In the genomic region with DNA sequence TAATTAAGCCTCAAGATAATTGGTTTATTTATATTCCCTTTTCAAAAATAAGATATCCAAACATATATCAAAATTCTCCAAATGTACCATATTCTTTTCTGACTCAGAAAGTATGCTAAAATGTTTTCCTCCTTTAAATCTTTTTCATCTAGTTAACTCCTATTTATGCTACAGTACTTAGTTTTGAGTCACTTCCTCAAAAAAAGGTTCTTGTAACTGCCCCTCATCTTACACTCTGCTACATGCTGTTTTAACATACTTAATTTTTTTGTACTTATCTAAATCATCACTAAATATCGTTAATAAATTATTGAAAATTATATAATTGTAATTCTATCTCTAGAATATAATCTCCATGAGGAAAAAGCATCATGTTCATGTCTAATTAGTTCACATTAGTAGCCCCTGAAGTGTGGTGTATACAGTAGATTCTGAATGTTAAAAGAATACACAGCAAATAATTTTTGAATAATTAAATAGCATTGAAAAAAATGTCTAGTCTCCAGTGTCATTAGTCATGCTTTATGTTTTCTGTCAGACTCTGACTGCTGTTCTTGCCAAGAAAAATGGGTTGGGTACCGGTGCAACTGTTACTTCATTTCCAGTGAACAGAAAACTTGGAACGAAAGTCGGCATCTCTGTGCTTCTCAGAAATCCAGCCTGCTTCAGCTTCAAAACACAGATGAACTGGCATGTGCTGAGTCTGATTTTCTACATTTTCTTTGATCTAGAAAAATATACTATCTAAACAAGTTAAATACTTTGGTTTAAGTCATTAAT, we compare ENCODE assay signal across 15 cellular contexts. TPM values are rescaled to one million over a fixed set of nuclear protein-coding genes. Genes with fewer than 3 reads are reported as not detected.
DNase-seq lines count a peak whose midpoint lies in the region; ATAC-seq, FAIRE-seq and TF ChIP-seq lines count a peak whose summit lies in the region.
"Had no signal": no experiment of that assay in that cellular context is flagged by ENCODE, and none has a peak within 500 bp of the region (broad histone marks: within the 10 kb centered on the region; RNA-seq: fewer than 3 reads in every experiment).

No MANE protein-coding gene starts in this region.

- no peak overlapping the region for H3K27ac ChIP-seq in K562 (ENCODE audit: extremely low read depth, low read depth, low read length)
- no peak overlapping the region for H3K27ac ChIP-seq in kidney (ENCODE audit: low read depth in 2 of 2, low read length in 2 of 2)

- FAIRE-seq in K562 (lab: Jason Lieb, UNC): no peak
- peak; percentile 29 for FAIRE-seq in kidney (lab: Jason Lieb, UNC)
- FAIRE-seq: RCC 7860 had no signal

- POLR2A ChIA-PET in K562 (lab: Yijun Ruan, JAX): no interaction called here

- H3K4me1 ChIP-seq in K562 (replicated peaks in 1 of 2; ENCODE audit: control insufficient read depth in 2 of 2, insufficient read depth in 2 of 2, low read length in 2 of 2): no peaks in the 10 kb centered on the region
- H3K4me1 ChIP-seq in kidney (ENCODE audit: control insufficient read depth in 1 of 2, insufficient read depth in 1 of 2, low read depth in 1 of 2, low read length in 2 of 2): no peaks in the 10 kb centered on the region

- H3K36me3 ChIP-seq in K562 (ENCODE audit: control insufficient read depth, insufficient read depth, low read length) (no peaks in the 10 kb centered on the region), kidney (ENCODE audit: control insufficient read depth in 1 of 2, insufficient read depth in 2 of 2, low read length in 2 of 2) (no peaks in the 10 kb centered on the region)

- H4K20me1 ChIP-seq in K562 (replicated peaks; ENCODE audit: control insufficient read depth, insufficient read depth, low read length): no peaks in the 10 kb centered on the region

- 0 out of 2 replicates have a peak overlapping the region, but pooled peaks have one; percentile 19 for H2AFZ ChIP-seq in K562 (ENCODE audit: low read depth, low read length)

- TF ChIP-seq EP300 in K562 (IDR thresholded peaks at IDR 0.05; ENCODE audit: low read length): no peak

- intact Hi-C loops in K562 (cut with micrococcal nuclease): no loop called here
- intact Hi-C loops in kidney (cut with DNase I): no loop called here

- TF ChIP-seq CTCF in K562 (IDR thresholded peaks at IDR 0.05 in 2 of 3, conservative IDR thresholded peaks at IDR 0.05 in 1 of 3; ENCODE audit: insufficient read depth in 2 of 3, low read depth in 1 of 3, low read length in 3 of 3) (no peak), kidney (IDR thresholded peaks at IDR 0.05; ENCODE audit: borderline replicate concordance, extremely low read depth, insufficient read depth) (no peak)

- H3K9ac ChIP-seq in K562 (ENCODE audit: insufficient read depth in 1 of 2, low read depth in 2 of 2, low read length in 2 of 2): no peak overlapping the region
- H3K9ac ChIP-seq in kidney (ENCODE audit: low read length in 2 of 2): no peak overlapping the region

- no peak for TF ChIP-seq RAD21 in K562 (CRISPR knock-in tag; conservative IDR thresholded peaks at IDR 0.05 in 1 of 2, IDR thresholded peaks at IDR 0.05 in 1 of 2)

- in situ Hi-C loops in K562 (cut with MboI): no loop called here

- WGBS in K562 (ENCODE audit: insufficient coverage, low coverage, missing lambda C conversion rate): 20% methylated on average over 4 of the region's 4 CpGs

- H3K4me3 ChIP-seq in K562 (no peak overlapping the region), kidney (ENCODE audit: low read length in 2 of 2) (no peak overlapping the region)

- BruUV-seq in K562 (replicated peaks; lab: Mats Ljungman, UMichigan): no TSS peak

- TF ChIP-seq POLR2A in K562 (conservative IDR thresholded peaks at IDR 0.05): no peak

- no peaks in the 10 kb centered on the region for H3K79me2 ChIP-seq in K562 (ENCODE audit: control insufficient read depth, insufficient read depth, low read length)

- no peak for ATAC-seq in K562
- ATAC-seq: activated CD4-positive, alpha-beta T cell treated with anti-CD3 and anti-CD28 coated beads for 36 hours had no signal

- DNase-seq in Ammon's horn (ENCODE audit: low spot score): peak; percentile 22
- peak; percentile 8 for DNase-seq in HPDE6-E6E7 (ENCODE audit: extremely low spot score)
- DNase-seq in K562 (ENCODE audit: extremely low read depth in 1 of 4, low spot score in 3 of 4): no peak
- DNase-seq in kidney: no peak
- DNase-seq in A172 (ENCODE audit: low spot score): no peak
- DNase-seq in DMS 273 treated with DMSO at 0.1 percent for 48 hours (lab: John Stamatoyannopoulos, UW): no peak
- DNase-seq in T1000 (lab: John Stamatoyannopoulos, UW): no peak
- DNase-seq: activated CD4-positive, alpha-beta T cell treated with anti-CD3 and anti-CD28 coated beads for 36 hours; aorta; COR-L47; GOT3; naive B cell; NCI-H1436 treated with DMSO at 0.1 percent for 48 hours had no signal

- CTCF ChIA-PET in K562 (lab: Yijun Ruan, JAX; ENCODE audit: low intra/inter-chr PET ratio): no interaction called here

- no peak overlapping the region for H3K4me2 ChIP-seq in K562 (ENCODE audit: insufficient read depth, low read length)

- no peaks in the 10 kb centered on the region for H3K9me1 ChIP-seq in K562 (ENCODE audit: control insufficient read depth, insufficient read depth, low read length)

- H3K9me3 ChIP-seq in K562 (replicated peaks; ENCODE audit: control insufficient read depth, insufficient read depth, low read depth, low read length) (no peaks in the 10 kb centered on the region), kidney (ENCODE audit: control insufficient read depth in 1 of 2, low read length in 2 of 2) (no peaks in the 10 kb centered on the region)

- no peaks in the 10 kb centered on the region for H3K27me3 ChIP-seq in K562 (ENCODE audit: control insufficient read depth in 2 of 2, insufficient read depth in 2 of 2, low read length in 2 of 2)

TF ChIP-seq in K562, 482 proteins besides CTCF, POLR2A, EP300 and RAD21:
- TF ChIP-seq ZNF76 (CRISPR knock-in tag; IDR thresholded peaks at IDR 0.05; ENCODE audit: borderline replicate concordance) (no peak), FOXA3 (CRISPR knock-in tag; conservative IDR thresholded peaks at IDR 0.05 in 1 of 2, IDR thresholded peaks at IDR 0.05 in 1 of 2) (no peak), RBM15 (IDR thresholded peaks at IDR 0.05; ENCODE audit: insufficient read depth, low read length) (no peak), ZFP30 (CRISPR knock-in tag; IDR thresholded peaks at IDR 0.05; ENCODE audit: borderline replicate concordance) (no peak), E2F3 (CRISPR knock-in tag; IDR thresholded peaks at IDR 0.05) (no peak), ZFP1 (CRISPR knock-in tag; IDR thresholded peaks at IDR 0.05) (no peak), SMAD4 (CRISPR knock-in tag; conservative IDR thresholded peaks at IDR 0.05) (no peak), HNRNPUL1 (IDR thresholded peaks at IDR 0.05; ENCODE audit: low read length) (no peak), STAT5A (IDR thresholded peaks at IDR 0.05; ENCODE audit: borderline replicate concordance, low read length) (no peak), ZKSCAN3 (CRISPR knock-in tag; IDR thresholded peaks at IDR 0.05) (no peak), ELF4 (CRISPR knock-in tag; IDR thresholded peaks at IDR 0.05) (no peak), CBFB (CRISPR knock-in tag; IDR thresholded peaks at IDR 0.05) (no peak), HMGN3 (IDR thresholded peaks at IDR 0.05; ENCODE audit: borderline replicate concordance, extremely low read depth, insufficient read length, low read depth, low read length) (no peak), STAG1 (CRISPR knock-in tag; IDR thresholded peaks at IDR 0.05; ENCODE audit: borderline replicate concordance) (no peak)
- TF ChIP-seq, protein P1, sequence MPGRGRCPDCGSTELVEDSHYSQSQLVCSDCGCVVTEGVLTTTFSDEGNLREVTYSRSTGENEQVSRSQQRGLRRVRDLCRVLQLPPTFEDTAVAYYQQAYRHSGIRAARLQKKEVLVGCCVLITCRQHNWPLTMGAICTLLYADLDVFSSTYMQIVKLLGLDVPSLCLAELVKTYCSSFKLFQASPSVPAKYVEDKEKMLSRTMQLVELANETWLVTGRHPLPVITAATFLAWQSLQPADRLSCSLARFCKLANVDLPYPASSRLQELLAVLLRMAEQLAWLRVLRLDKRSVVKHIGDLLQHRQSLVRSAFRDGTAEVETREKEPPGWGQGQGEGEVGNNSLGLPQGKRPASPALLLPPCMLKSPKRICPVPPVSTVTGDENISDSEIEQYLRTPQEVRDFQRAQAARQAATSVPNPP (IDR thresholded peaks at IDR 0.05; ENCODE audit: borderline replicate concordance, insufficient read depth, insufficient read length): no peak
- TF ChIP-seq, protein P2, sequence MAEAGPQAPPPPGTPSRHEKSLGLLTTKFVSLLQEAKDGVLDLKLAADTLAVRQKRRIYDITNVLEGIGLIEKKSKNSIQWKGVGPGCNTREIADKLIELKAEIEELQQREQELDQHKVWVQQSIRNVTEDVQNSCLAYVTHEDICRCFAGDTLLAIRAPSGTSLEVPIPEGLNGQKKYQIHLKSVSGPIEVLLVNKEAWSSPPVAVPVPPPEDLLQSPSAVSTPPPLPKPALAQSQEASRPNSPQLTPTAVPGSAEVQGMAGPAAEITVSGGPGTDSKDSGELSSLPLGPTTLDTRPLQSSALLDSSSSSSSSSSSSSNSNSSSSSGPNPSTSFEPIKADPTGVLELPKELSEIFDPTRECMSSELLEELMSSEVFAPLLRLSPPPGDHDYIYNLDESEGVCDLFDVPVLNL (CRISPR knock-in tag; IDR thresholded peaks at IDR 0.05; ENCODE audit: low read depth): no peak

RNA-seq across cellular contexts. Expression of a gene that starts 3.4 kb away (rescaled TPM):
- total RNA-seq in K562 (2011; cell fraction: chromatin; rRNA removed; ENCODE audit: low replicate concordance): 0.11 TPM in 1 of 2 replicates, not detected in the other
- not detected in 2 replicates for total RNA-seq in K562 (2011; cell fraction: nucleolus; rRNA removed)
- 0.15 TPM in 1 of 2 replicates, not detected in the other for total RNA-seq in K562 (2011; cell fraction: nucleoplasm; rRNA removed)
- not detected in 2 replicates for total RNA-seq in K562 (2014; rRNA removed)
- not detected in 2 replicates for total RNA-seq in K562 (2014; rRNA removed; fragmentation: Illumina TruSeq; extraction: Trizol)
- not detected in 2 replicates for total RNA-seq in K562 (2015; rRNA removed; fragmentation: Illumina TruSeq; extraction: Trizol)
- not detected in 2 replicates for total RNA-seq in K562 (2021)
- not detected in 2 replicates for polyA plus RNA-seq in K562 (2011; rRNA removed)
- under 0.01 TPM in 1 of 2 replicates, not detected in the other for polyA plus RNA-seq in K562 (2011; cell fraction: cytosol; rRNA removed)
- polyA plus RNA-seq in K562 (2011; cell fraction: nucleus; rRNA removed): not detected in 2 replicates
- 0.01 TPM in 1 of 2 replicates, not detected in the other for polyA plus RNA-seq in K562 (2012)
- not detected in 2 replicates for polyA plus RNA-seq in K562 (2014; fragmentation: Illumina TruSeq; extraction: Trizol)
- polyA plus RNA-seq in K562 (2014; fragmentation: Nextera tagmentation; extraction: Ambion mirVana): not detected
- polyA plus RNA-seq in K562 (2014; rRNA removed): not detected in 2 replicates
- not detected in 2 replicates for polyA minus RNA-seq in K562 (2011; rRNA and poly(A)+ RNA removed)
- not detected in 2 replicates for polyA minus RNA-seq in K562 (2011; cell fraction: cytosol; rRNA and poly(A)+ RNA removed)
- polyA minus RNA-seq in K562 (2011; cell fraction: nucleus; rRNA and poly(A)+ RNA removed): not detected in 2 replicates
- total RNA-seq in kidney: 5.5 TPM
- 0.37 TPM for polyA plus RNA-seq in kidney (ENCODE audit: insufficient read depth, low read depth, low replicate concordance)
- total RNA-seq in A172 (2014; rRNA removed; shearing (Covaris generic)): not detected in 2 replicates
- total RNA-seq: NCI-H460 had no signal

Comparison
In these comparisons a context has a peak if more than half of its experiments do, and no peak if none do; other contexts are left out.
1. DNase-seq: peak in Ammon's horn (single experiment) and HPDE6-E6E7 (single experiment); none in K562 (0 of 4), kidney (single experiment), A172 (single experiment), DMS 273 treated with DMSO at 0.1 percent for 48 hours (single experiment) and T1000 (single experiment).